Comparison of ENCODE assay signal across 22 cellular contexts in the genomic region with DNA sequence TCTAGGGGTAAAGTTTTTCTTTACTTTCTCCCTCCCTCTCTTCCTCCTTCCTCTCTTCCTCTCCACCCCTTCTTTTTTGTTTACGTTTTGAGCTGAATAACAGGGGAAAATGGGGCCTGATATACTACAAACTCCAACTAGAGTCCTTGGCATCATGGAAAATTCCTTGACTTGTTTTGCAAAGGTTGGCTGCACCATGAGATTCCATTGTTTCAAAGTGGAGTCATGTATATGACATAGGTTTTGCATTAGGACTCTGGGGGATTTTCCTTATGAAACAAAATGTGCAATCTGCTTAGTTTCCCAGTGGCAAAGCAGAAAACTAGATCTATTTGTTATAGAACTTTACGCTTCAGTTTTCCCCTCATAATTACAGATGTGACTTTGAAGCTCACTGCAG.
DNase-seq lines count a peak whose midpoint lies in the region; ATAC-seq and TF ChIP-seq lines count a peak whose summit lies in the region.
"Had no signal": no experiment of that assay in that cellular context is flagged by ENCODE, and none has a peak within 500 bp of the region (broad histone marks: within the 10 kb centered on the region; RNA-seq: fewer than 3 reads in every experiment).

No MANE protein-coding gene starts in this region.

- ATAC-seq in activated CD8-positive, alpha-beta T cell treated with anti-CD3 and anti-CD28 coated beads for 36 hours: no peak
- ATAC-seq: activated CD4-positive, CD25-positive, alpha-beta regulatory T cell treated with anti-CD3 and anti-CD28 coated beads, Interleukin-2, amount 50 U/mL, for 24 hours; activated T-cell treated with anti-CD3 and anti-CD28 coated beads, Interleukin-2, amount 50 U/mL, for 4 hours; body of pancreas; gastroesophageal sphincter; left cardiac atrium had no signal

- POLR2A ChIA-PET in activated CD8-positive, alpha-beta T cell treated with anti-CD3 and anti-CD28 coated beads for 36 hours (lab: Charles Lee): no interaction called here

- H3K36me3 ChIP-seq in SJSA1 (no peaks in the 10 kb centered on the region), tibial artery (no peaks in the 10 kb centered on the region)
- H3K36me3 ChIP-seq: gastroesophageal sphincter, HAP-1 had no signal

- H3K27me3 ChIP-seq in SJSA1 (replicated peaks) (no peaks in the 10 kb centered on the region), tibial artery (no peaks in the 10 kb centered on the region)
- H3K27me3 ChIP-seq: body of pancreas, gastroesophageal sphincter had no signal

- no peak for DNase-seq in SJSA1 (ENCODE audit: low read depth in 1 of 2, low spot score in 2 of 2)
- peak; percentile 83 for DNase-seq in dermis blood vessel endothelial cell
- DNase-seq in kidney tubule cell (ENCODE audit: low spot score): peak; percentile 53
- no peak for DNase-seq in tibial artery
- no peak for DNase-seq in NCI-H2029 (lab: John Stamatoyannopoulos, UW)
- DNase-seq in DMS 273 treated with DMSO at 0.1 percent for 48 hours (lab: John Stamatoyannopoulos, UW): no peak
- no peak for DNase-seq in activated CD8-positive, alpha-beta T cell treated with anti-CD3 and anti-CD28 coated beads for 36 hours
- DNase-seq: activated CD8-positive, alpha-beta memory T cell treated with anti-CD3 and anti-CD28 coated beads for 24 hours; activated naive CD4-positive, alpha-beta T cell treated with anti-CD3 and anti-CD28 coated beads for 36 hours; activated T-cell treated with anti-CD3 and anti-CD28 coated beads, Interleukin-2, amount 50 U/mL, for 4 hours; AML-193; body of pancreas; CD8-positive, alpha-beta memory T cell; left cardiac atrium; NCI-H1417 treated with DMSO at 0.1 percent for 48 hours; NCI-H524; stimulated activated CD4-positive, alpha-beta T cell treated with anti-CD3 and anti-CD28 coated beads, Interleukin-12 subunit alpha, Interleukin-12 subunit beta, amount 100 ng/mL, for 4 hours had no signal

- H3K4me1 ChIP-seq in SJSA1 (replicated peaks) (peaks cover 70% of the 10 kb centered on the region), tibial artery (peaks cover 0 to 82% (median 60%) of the 10 kb centered on the region in 4 donors)

- peaks cover 5% of the 10 kb centered on the region for H3K27me3 Mint-ChIP-seq in activated CD8-positive, alpha-beta T cell treated with anti-CD3 and anti-CD28 coated beads for 36 hours

- H3K4me3 ChIP-seq in SJSA1 (no peak overlapping the region), tibial artery (no peak overlapping the region)
- H3K4me3 ChIP-seq: body of pancreas, coronary artery, gastroesophageal sphincter, HAP-1 had no signal

- no peaks in the 10 kb centered on the region for H3K9me3 ChIP-seq in SJSA1 (replicated peaks)
- H3K9me3 ChIP-seq in tibial artery: no peaks in the 10 kb centered on the region
- H3K9me3 ChIP-seq: body of pancreas, gastroesophageal sphincter, HAP-1 had no signal

- CTCF ChIA-PET in activated CD8-positive, alpha-beta T cell treated with anti-CD3 and anti-CD28 coated beads for 36 hours (lab: Charles Lee): no interaction called here

- no peaks in the 10 kb centered on the region for H3K36me3 Mint-ChIP-seq in activated CD8-positive, alpha-beta T cell treated with anti-CD3 and anti-CD28 coated beads for 36 hours (ENCODE audit: low read depth)

- peaks cover 13% of the 10 kb centered on the region for H3K4me1 Mint-ChIP-seq in activated CD8-positive, alpha-beta T cell treated with anti-CD3 and anti-CD28 coated beads for 36 hours (ENCODE audit: low read depth)
- H3K4me1 Mint-ChIP-seq: CD8-positive, alpha-beta memory T cell had no signal

- TF ChIP-seq CTCF in tibial artery (IDR thresholded peaks at IDR 0.05): no peak
- no peak for TF ChIP-seq CTCF in activated CD8-positive, alpha-beta T cell treated with anti-CD3 and anti-CD28 coated beads for 36 hours (IDR thresholded peaks at IDR 0.05)

- H3K27ac Mint-ChIP-seq in activated CD8-positive, alpha-beta T cell treated with anti-CD3 and anti-CD28 coated beads for 36 hours: no peak overlapping the region
- H3K27ac Mint-ChIP-seq: CD8-positive, alpha-beta memory T cell had no signal

- no peaks in the 10 kb centered on the region for H3K9me3 Mint-ChIP-seq in activated CD8-positive, alpha-beta T cell treated with anti-CD3 and anti-CD28 coated beads for 36 hours
- H3K9me3 Mint-ChIP-seq: activated naive CD4-positive, alpha-beta T cell treated with anti-CD3 and anti-CD28 coated beads for 36 hours; activated T-cell treated with anti-CD3 and anti-CD28 coated beads, Interleukin-2, amount 50 U/mL, for 4 hours; CD8-positive, alpha-beta memory T cell had no signal

- H3K4me3 Mint-ChIP-seq in activated CD8-positive, alpha-beta T cell treated with anti-CD3 and anti-CD28 coated beads for 36 hours: no peak overlapping the region
- H3K4me3 Mint-ChIP-seq: activated naive CD4-positive, alpha-beta T cell treated with anti-CD3 and anti-CD28 coated beads for 36 hours; activated T-cell treated with anti-CD3 and anti-CD28 coated beads, Interleukin-2, amount 50 U/mL, for 4 hours; CD8-positive, alpha-beta memory T cell; neural crest cell had no signal

- intact Hi-C loops in tibial artery (cut with DNase I; ENCODE audit: low total_unique reads): loop anchor here (5.0 kb wide), 1 partner anchor 54 kb away; no protein-coding TSS in a partner anchor
- intact Hi-C loops in activated CD8-positive, alpha-beta T cell treated with anti-CD3 and anti-CD28 coated beads for 36 hours (cut with micrococcal nuclease): no loop called here

- H3K27ac ChIP-seq in SJSA1 (peak overlapping the region; percentile 68), tibial artery (peak overlapping the region; percentile 45 to 83)
- H3K27ac ChIP-seq: body of pancreas, gastroesophageal sphincter had no signal

Comparison
In these comparisons a context has a peak if more than half of its experiments do, and no peak if none do; other contexts are left out.
1. DNase-seq: peak in dermis blood vessel endothelial cell (single experiment) and kidney tubule cell (single experiment); none in SJSA1 (0 of 2), tibial artery (0 of 2), NCI-H2029 (single experiment), DMS 273 treated with DMSO at 0.1 percent for 48 hours (single experiment) and activated CD8-positive, alpha-beta T cell treated with anti-CD3 and anti-CD28 coated beads for 36 hours (single experiment).